In the genomic region with DNA sequence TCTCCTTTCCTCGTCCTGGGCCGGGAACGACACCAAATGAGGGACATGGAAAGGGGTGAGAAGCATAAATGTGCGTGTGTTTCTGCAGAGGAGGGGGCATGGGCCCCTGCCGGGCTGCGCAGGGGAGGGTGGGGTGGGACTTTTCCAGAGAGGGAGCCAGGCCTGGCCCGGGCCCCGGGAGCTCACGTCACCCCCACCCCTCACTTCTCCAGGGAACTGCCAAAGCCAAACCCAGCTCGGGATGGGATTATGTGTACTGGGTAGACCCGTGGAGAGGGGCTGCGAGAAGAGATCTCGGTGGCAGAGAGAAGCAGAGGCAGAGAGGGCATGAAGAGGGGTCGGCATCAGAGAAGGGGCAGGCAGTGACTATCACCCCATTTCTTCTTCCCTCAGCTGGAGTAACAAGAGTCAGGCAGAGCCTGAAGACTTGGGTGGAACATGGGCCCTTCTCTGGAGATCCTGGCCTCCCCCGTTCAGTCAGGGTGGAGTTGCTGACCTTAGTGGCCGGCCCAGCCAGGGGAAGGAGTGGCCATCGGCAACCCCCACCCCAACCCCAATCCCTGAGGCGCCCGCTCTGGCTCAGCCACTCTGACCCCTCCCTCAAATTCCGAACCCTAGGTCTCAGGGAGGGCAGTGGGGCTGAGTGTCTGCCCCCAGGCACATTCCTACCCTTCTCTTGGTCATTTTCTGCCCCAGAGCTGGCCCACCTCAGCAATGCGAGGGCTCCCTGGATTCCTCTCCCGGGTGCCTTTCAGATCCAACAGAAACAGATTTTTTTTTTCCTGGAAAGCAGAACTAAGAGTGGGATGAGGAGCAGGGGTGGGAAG, we compare ENCODE assay signal across 10 cellular contexts. TPM values are rescaled to one million over a fixed set of nuclear protein-coding genes. Genes with fewer than 3 reads are reported as not detected.
DNase-seq lines count a peak whose midpoint lies in the region; ATAC-seq and TF ChIP-seq lines count a peak whose summit lies in the region.
"Had no signal": no experiment of that assay in that cellular context is flagged by ENCODE, and none has a peak within 500 bp of the region (broad histone marks: within the 10 kb centered on the region; RNA-seq: fewer than 3 reads in every experiment).

No MANE protein-coding gene starts in this region.

- no peak for TF ChIP-seq CTCF in hepatocyte (IDR thresholded peaks at IDR 0.05; ENCODE audit: poor library complexity)

- POLR2A ChIA-PET in HEK293T (lab: Yijun Ruan, JAX) = interaction anchor here (0.9 to 2.2 kb wide), 4 partner anchors 12 to 79 kb away, joined by 3 to 9 read pairs (median 4); partner anchors contain the start of genes ENSA and MCL1

- peak overlapping the region; percentile 83 for H3K4me3 Mint-ChIP-seq in activated T-helper 1 cell treated with anti-CD3 and anti-CD28 coated beads, Interleukin-12 subunit alpha, Interleukin-12 subunit beta, Interleukin-2, Interleukin-4 antibody, amounts not matched to agents 30 ng/mL and 10 ng/mL and 1 ng/mL, durations not matched to agents 14 hours and 24 hours and 36 hours

- 63% methylated on average over 22 of the region's 22 CpGs for WGBS in hepatocyte (ENCODE audit: low lambda C conversion rate, missing lambda C conversion rate)

- H3K4me1 ChIP-seq in hepatocyte (ENCODE audit: insufficient read depth) = peaks cover 29% of the 10 kb centered on the region

- H3K4me3 ChIP-seq in hepatocyte (no peak overlapping the region), skeletal muscle cell (ENCODE audit: low read depth, low read length) (peak overlapping the region; percentile 56)

- no peaks in the 10 kb centered on the region for H3K36me3 ChIP-seq in hepatocyte (replicated peaks; ENCODE audit: insufficient read depth, low read depth)

- H3K79me2 ChIP-seq in hepatocyte = no peaks in the 10 kb centered on the region

- H3K9me3 ChIP-seq in hepatocyte (ENCODE audit: low read depth) = no peaks in the 10 kb centered on the region

- peaks cover 17% of the 10 kb centered on the region for H3K27me3 Mint-ChIP-seq in activated T-helper 1 cell treated with anti-CD3 and anti-CD28 coated beads, Interleukin-12 subunit alpha, Interleukin-12 subunit beta, Interleukin-2, Interleukin-4 antibody, amounts not matched to agents 30 ng/mL and 10 ng/mL and 1 ng/mL, durations not matched to agents 14 hours and 24 hours and 36 hours (ENCODE audit: insufficient read depth)

- H2AFZ ChIP-seq in hepatocyte = no peak overlapping the region

- H4K20me1 ChIP-seq in hepatocyte (ENCODE audit: insufficient read depth, poor library complexity, severe bottlenecking) = no peaks in the 10 kb centered on the region

- H3K4me2 ChIP-seq in hepatocyte = peak overlapping the region; percentile 98

- peaks cover 4% of the 10 kb centered on the region for H3K36me3 Mint-ChIP-seq in activated T-helper 1 cell treated with anti-CD3 and anti-CD28 coated beads, Interleukin-12 subunit alpha, Interleukin-12 subunit beta, Interleukin-2, Interleukin-4 antibody, amounts not matched to agents 30 ng/mL and 10 ng/mL and 1 ng/mL, durations not matched to agents 14 hours and 24 hours and 36 hours (ENCODE audit: low read depth)

- H3K27me3 ChIP-seq in hepatocyte = no peaks in the 10 kb centered on the region

- peak overlapping the region; percentile 82 for H3K27ac ChIP-seq in hepatocyte

- H3K9me3 Mint-ChIP-seq in activated T-helper 1 cell treated with anti-CD3 and anti-CD28 coated beads, Interleukin-12 subunit alpha, Interleukin-12 subunit beta, Interleukin-2, Interleukin-4 antibody, amounts not matched to agents 30 ng/mL and 10 ng/mL and 1 ng/mL, durations not matched to agents 14 hours and 24 hours and 36 hours = no peaks in the 10 kb centered on the region

- CTCF ChIA-PET in HEK293T (lab: Yijun Ruan, JAX) = interaction anchor here (3.7 kb wide), 1 partner anchor 10 kb away, joined by 19 read pairs; no protein-coding TSS in a partner anchor

- DNase-seq in EH (ENCODE audit: low read depth) = peak; percentile 75
- DNase-seq in activated T-helper 1 cell treated with anti-CD3 and anti-CD28 coated beads, Interleukin-12 subunit alpha, Interleukin-12 subunit beta, Interleukin-2, Interleukin-4 antibody, amounts not matched to agents 30 ng/mL and 10 ng/mL and 1 ng/mL, durations not matched to agents 14 hours and 24 hours and 36 hours (ENCODE audit: low spot score) = no peak
- peak; percentile 39 for DNase-seq in hepatocyte (ENCODE audit: low spot score)
- DNase-seq in skeletal muscle cell (ENCODE audit: low read depth) = no peak
- DNase-seq in HEK293T (ENCODE audit: extremely low spot score) = no peak
- DNase-seq: SW 1271 had no signal

- no peaks in the 10 kb centered on the region for H3K9me2 ChIP-seq in hepatocyte (replicated peaks; ENCODE audit: insufficient read depth)

- H3K27ac Mint-ChIP-seq in activated T-helper 1 cell treated with anti-CD3 and anti-CD28 coated beads, Interleukin-12 subunit alpha, Interleukin-12 subunit beta, Interleukin-2, Interleukin-4 antibody, amounts not matched to agents 30 ng/mL and 10 ng/mL and 1 ng/mL, durations not matched to agents 14 hours and 24 hours and 36 hours = no peak overlapping the region

- peaks cover 34% of the 10 kb centered on the region for H3K4me1 Mint-ChIP-seq in activated T-helper 1 cell treated with anti-CD3 and anti-CD28 coated beads, Interleukin-12 subunit alpha, Interleukin-12 subunit beta, Interleukin-2, Interleukin-4 antibody, amounts not matched to agents 30 ng/mL and 10 ng/mL and 1 ng/mL, durations not matched to agents 14 hours and 24 hours and 36 hours (ENCODE audit: low read depth)

- ATAC-seq in GM19395 (IDR thresholded peaks at IDR 0.05; ENCODE audit: unreplicated experiment) = no peak
- ATAC-seq in GM21360 (IDR thresholded peaks at IDR 0.05; ENCODE audit: unreplicated experiment) = no peak
- no peak for ATAC-seq in HG03139 (IDR thresholded peaks at IDR 0.05; ENCODE audit: unreplicated experiment)

- intact Hi-C loops in activated T-helper 1 cell treated with anti-CD3 and anti-CD28 coated beads, Interleukin-12 subunit alpha, Interleukin-12 subunit beta, Interleukin-2, Interleukin-4 antibody, amounts not matched to agents 30 ng/mL and 10 ng/mL and 1 ng/mL, durations not matched to agents 14 hours and 24 hours and 36 hours (cut with micrococcal nuclease) = no loop called here

TF ChIP-seq in HEK293T, 16 proteins besides CTCF, POLR2A, EP300 and RAD21:
- TF ChIP-seq HDGF (IDR thresholded peaks at IDR 0.05; ENCODE audit: borderline replicate concordance) (no peak), TARDBP (IDR thresholded peaks at IDR 0.05) (no peak), FOXK2 (IDR thresholded peaks at IDR 0.05) (no peak), NFRKB (IDR thresholded peaks at IDR 0.05) (no peak), ZNF384 (IDR thresholded peaks at IDR 0.05) (no peak), FOXA1 (IDR thresholded peaks at IDR 0.05) (no peak), FOXM1 (IDR thresholded peaks at IDR 0.05; ENCODE audit: borderline replicate concordance) (no peak), CTBP1 (IDR thresholded peaks at IDR 0.05; ENCODE audit: borderline replicate concordance) (no peak), BHLHE40 (IDR thresholded peaks at IDR 0.05; ENCODE audit: borderline replicate concordance) (no peak), PKNOX1 (IDR thresholded peaks at IDR 0.05) (no peak)

RNA-seq across cellular contexts. Expression of gene ADAMTSL4, which starts 1.2 kb away (rescaled TPM):
- 1.2 and 1.3 TPM in 2 replicates for total RNA-seq in activated T-helper 1 cell treated with anti-CD3 and anti-CD28 coated beads, Interleukin-12 subunit alpha, Interleukin-12 subunit beta, Interleukin-2, Interleukin-4 antibody, amounts not matched to agents 30 ng/mL and 10 ng/mL and 1 ng/mL, durations not matched to agents 14 hours and 24 hours and 36 hours
- 3.7 and 8.1 TPM in 2 replicates for total RNA-seq in hepatocyte
- 19.7 and 28.0 TPM in 2 replicates for polyA plus RNA-seq in hepatocyte

RNA-seq across cellular contexts. Expression of gene MCL1, which starts 29.0 kb away (rescaled TPM):
- 311 and 317 TPM in 2 replicates for total RNA-seq in activated T-helper 1 cell treated with anti-CD3 and anti-CD28 coated beads, Interleukin-12 subunit alpha, Interleukin-12 subunit beta, Interleukin-2, Interleukin-4 antibody, amounts not matched to agents 30 ng/mL and 10 ng/mL and 1 ng/mL, durations not matched to agents 14 hours and 24 hours and 36 hours
- 302 and 388 TPM in 2 replicates for total RNA-seq in hepatocyte
- 150 and 181 TPM in 2 replicates for polyA plus RNA-seq in hepatocyte

RNA-seq across cellular contexts. Expression of gene FALEC, which starts 34.9 kb away (rescaled TPM):
- not detected in 2 replicates for total RNA-seq in activated T-helper 1 cell treated with anti-CD3 and anti-CD28 coated beads, Interleukin-12 subunit alpha, Interleukin-12 subunit beta, Interleukin-2, Interleukin-4 antibody, amounts not matched to agents 30 ng/mL and 10 ng/mL and 1 ng/mL, durations not matched to agents 14 hours and 24 hours and 36 hours
- not detected in 2 replicates for total RNA-seq in hepatocyte
- 0.39 TPM in 1 of 2 replicates, not detected in the other for polyA plus RNA-seq in hepatocyte
- total RNA-seq: kidney epithelial cell had no signal

RNA-seq across cellular contexts. Expression of gene ECM1, which starts 42.5 kb away (rescaled TPM):
- 1.9 and 2.6 TPM in 2 replicates for total RNA-seq in activated T-helper 1 cell treated with anti-CD3 and anti-CD28 coated beads, Interleukin-12 subunit alpha, Interleukin-12 subunit beta, Interleukin-2, Interleukin-4 antibody, amounts not matched to agents 30 ng/mL and 10 ng/mL and 1 ng/mL, durations not matched to agents 14 hours and 24 hours and 36 hours
- total RNA-seq in hepatocyte = 1.0 and 3.0 TPM in 2 replicates
- polyA plus RNA-seq in hepatocyte = 7.1 and 8.8 TPM in 2 replicates

Comparison
In these comparisons a context has a peak if more than half of its experiments do, and no peak if none do; other contexts are left out.
1. DNase-seq: peak in EH (single experiment) and hepatocyte (single experiment); none in activated T-helper 1 cell treated with anti-CD3 and anti-CD28 coated beads, Interleukin-12 subunit alpha, Interleukin-12 subunit beta, Interleukin-2, Interleukin-4 antibody, amounts not matched to agents 30 ng/mL and 10 ng/mL and 1 ng/mL, durations not matched to agents 14 hours and 24 hours and 36 hours (single experiment), skeletal muscle cell (single experiment) and HEK293T (single experiment).